ENCODE assay signal across 8 cellular contexts in the genomic region with DNA sequence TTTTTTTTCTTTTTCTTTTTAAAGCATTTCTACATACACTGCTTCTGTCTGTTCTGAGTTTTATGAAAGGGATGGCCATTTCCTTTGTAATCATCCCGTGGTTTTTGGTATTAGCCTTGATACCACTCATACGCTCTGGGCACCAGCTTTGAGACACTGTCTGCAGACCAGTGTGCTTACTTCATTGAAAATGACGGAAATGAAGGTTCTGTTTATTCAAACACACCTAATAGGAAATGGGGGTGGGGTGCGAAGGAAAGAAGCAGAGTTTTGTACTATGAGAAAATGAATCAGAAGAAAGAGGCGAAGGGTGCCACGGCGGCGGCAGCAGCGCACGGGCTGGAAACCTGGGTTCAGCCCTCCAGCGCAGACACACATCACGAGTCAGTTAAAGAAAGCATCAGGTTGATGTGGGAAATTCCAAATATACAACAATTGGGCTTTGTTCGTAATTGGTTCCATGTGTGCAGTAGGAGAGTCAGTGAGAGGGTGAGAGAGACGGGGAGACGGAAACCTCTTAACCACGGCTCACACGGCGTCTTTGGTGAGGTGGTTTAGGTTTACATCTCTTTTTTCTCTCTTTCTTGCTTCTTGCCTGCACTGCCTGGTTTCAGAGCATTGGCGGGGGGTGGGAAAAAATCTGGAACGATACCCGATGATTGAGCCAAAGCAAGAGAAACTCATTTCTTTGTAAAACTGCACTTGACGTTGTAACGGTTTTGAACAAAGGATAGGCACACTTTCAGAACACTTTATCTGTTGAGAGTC.
DNase-seq lines count a peak whose midpoint lies in the region; ATAC-seq and TF ChIP-seq lines count a peak whose summit lies in the region.

No MANE protein-coding gene starts in this region.

- H3K9ac ChIP-seq in HUES64 (ENCODE audit: low read depth, low read length) = peak overlapping the region; percentile 8; the same call in 1 of the 2 replicates

- ATAC-seq in HG03039 (IDR thresholded peaks at IDR 0.05; ENCODE audit: unreplicated experiment) (no peak), HG03521 (IDR thresholded peaks at IDR 0.05; ENCODE audit: unreplicated experiment) (no peak)

- TF ChIP-seq CTCF in fibroblast of the aortic adventitia (IDR thresholded peaks at IDR 0.05; ENCODE audit: insufficient read depth, low read length) = no peak

- H3K27me3 ChIP-seq in HUES64 (ENCODE audit: insufficient read depth, low read length) = no peaks in the 10 kb centered on the region

- no peaks in the 10 kb centered on the region for H3K9me3 ChIP-seq in HUES64 (ENCODE audit: insufficient read depth, low read depth, low read length)

- DNase-seq in activated T-cell treated with anti-CD3 and anti-CD28 coated beads for 24 hours (ENCODE audit: low read depth) (peak; percentile 72), fibroblast of the aortic adventitia (ENCODE audit: low read depth) (peak; percentile 89), NCI-H128 (lab: John Stamatoyannopoulos, UW; ENCODE audit: unreplicated experiment) (no peak)
- DNase-seq in stimulated activated CD4-positive, alpha-beta T cell treated with anti-CD3 and anti-CD28 coated beads, Interleukin-12 subunit alpha, Interleukin-12 subunit beta, amount 100 ng/mL, for 4 hours = peak; percentile 68

- no peaks in the 10 kb centered on the region for H3K36me3 ChIP-seq in HUES64 (ENCODE audit: insufficient read depth, low read length)

- H3K4me3 ChIP-seq in GM08714 (ENCODE audit: low read length) = peak overlapping the region; percentile 50
- H3K4me3 ChIP-seq in HUES64 (ENCODE audit: low read length) = no peak overlapping the region
- peak overlapping the region; percentile 68 for H3K4me3 ChIP-seq in fibroblast of the aortic adventitia (ENCODE audit: low read depth, low read length)

- 70% methylated on average over 22 of the region's 23 CpGs for WGBS in HUES64

- H3K4me1 ChIP-seq in HUES64 (ENCODE audit: insufficient read depth, low read length) = peaks cover 24% of the 10 kb centered on the region

- peak overlapping the region; percentile 22 for H3K27ac ChIP-seq in HUES64 (ENCODE audit: low read depth, low read length)
